Comparison of ENCODE assay signal across 26 cellular contexts in the genomic region with DNA sequence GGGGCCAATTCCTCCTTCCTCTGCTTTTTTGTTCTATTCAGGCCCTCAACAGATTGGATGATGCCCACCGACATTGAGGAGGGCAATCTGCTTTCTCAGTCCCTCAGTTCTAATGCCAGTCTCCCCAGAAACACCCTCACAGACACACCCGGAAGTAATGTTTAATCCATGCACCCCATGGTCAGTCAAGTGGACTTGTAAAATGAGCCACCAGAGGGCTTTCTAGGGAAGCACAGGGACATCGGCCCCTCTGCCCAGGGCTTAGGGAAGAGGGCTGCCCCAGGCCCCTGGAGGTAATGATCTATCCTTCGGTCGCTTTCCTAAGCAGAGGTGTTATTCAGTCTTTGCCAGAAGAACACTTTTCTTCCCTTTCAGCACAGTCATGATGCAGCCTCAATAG.
"Had no signal": no experiment of that assay in that cellular context is flagged by ENCODE, and none has a peak within 500 bp of the region (broad histone marks: within the 10 kb centered on the region; RNA-seq: fewer than 3 reads in every experiment).

No MANE protein-coding gene starts in this region.

- H3K36me3 ChIP-seq: ascending aorta, esophagus muscularis mucosa, left ventricle myocardium inferior, ovary, prostate gland, uterus had no signal

- H3K27me3 Mint-ChIP-seq: stimulated activated naive CD8-positive, alpha-beta T cell treated with anti-CD3 and anti-CD28 coated beads, Interleukin-15, amount 100 ng/mL, for 72 hours had no signal

- ATAC-seq: natural killer cell; stimulated activated memory B cell treated with anti-CD40 and anti-IgM and Interleukin-4, amounts not matched to agents 10 μg/mL and 1 μg/mL and 100 μg/mL, for 72 hours; stimulated activated naive CD8-positive, alpha-beta T cell treated with anti-CD3 and anti-CD28 coated beads, Interleukin-15, amount 100 ng/mL, for 72 hours had no signal

- DNase-seq: activated CD4-positive, alpha-beta T cell treated with anti-CD3 and anti-CD28 coated beads for 48 hours; activated CD4-positive, alpha-beta T cell treated with anti-CD3 and anti-CD28 coated beads, Interleukin-2, amount 50 U/mL, for 48 hours; activated effector memory CD4-positive, alpha-beta T cell treated with anti-CD3 and anti-CD28 coated beads, Interleukin-2, amount 50 U/mL, for 16 hours; activated naive CD4-positive, alpha-beta T cell treated with anti-CD3 and anti-CD28 coated beads for 36 hours; activated naive CD8-positive, alpha-beta T cell treated with anti-CD3 and anti-CD28 coated beads, Interleukin-2, amount 10 ng/mL, durations not matched to agents 7 days and 5 days; caudate nucleus; foreskin melanocyte; left ventricle myocardium inferior; mesendoderm; natural killer cell; ovary; retina; stimulated activated CD4-positive, alpha-beta T cell treated with anti-CD3 and anti-CD28 coated beads, Interleukin-1b, Interleukin-23, amount 100 ng/mL, for 48 hours; stimulated activated CD4-positive, alpha-beta T cell treated with anti-CD3 and anti-CD28 coated beads, Interleukin-4, amount 100 ng/mL, for 4 hours; stimulated activated CD8-positive, alpha-beta memory T cell treated with anti-CD3 and anti-CD28 coated beads, Interleukin-4, amount 100 ng/mL, for 48 hours; stimulated activated naive CD8-positive, alpha-beta T cell treated with anti-CD3 and anti-CD28 coated beads, Interleukin-15, amount 100 ng/mL, for 72 hours; substantia nigra; uterus had no signal

- H3K36me3 Mint-ChIP-seq: activated naive CD8-positive, alpha-beta T cell treated with anti-CD3 and anti-CD28 coated beads, Interleukin-2, amount 10 ng/mL, durations not matched to agents 7 days and 5 days; brain; natural killer cell; stimulated activated memory B cell treated with anti-CD40 and anti-IgM and Interleukin-4, amounts not matched to agents 10 μg/mL and 1 μg/mL and 100 μg/mL, for 72 hours; type B pancreatic cell had no signal

- H3K4me3 ChIP-seq: ascending aorta, esophagus muscularis mucosa, left ventricle myocardium inferior, lung, ovary, prostate gland, smooth muscle cell, uterus had no signal

- H3K27me3 ChIP-seq: ascending aorta, esophagus muscularis mucosa, ovary, uterus had no signal

- H3K27ac Mint-ChIP-seq: activated naive CD4-positive, alpha-beta T cell treated with anti-CD3 and anti-CD28 coated beads for 36 hours; activated naive CD8-positive, alpha-beta T cell treated with anti-CD3 and anti-CD28 coated beads, Interleukin-2, amount 10 ng/mL, durations not matched to agents 7 days and 5 days; natural killer cell; stimulated activated memory B cell treated with anti-CD40 and anti-IgM and Interleukin-4, amounts not matched to agents 10 μg/mL and 1 μg/mL and 100 μg/mL, for 72 hours; stimulated activated naive CD8-positive, alpha-beta T cell treated with anti-CD3 and anti-CD28 coated beads, Interleukin-15, amount 100 ng/mL, for 72 hours; type B pancreatic cell had no signal

- H3K27ac ChIP-seq: ascending aorta, esophagus muscularis mucosa, left ventricle myocardium inferior, ovary, prostate gland, uterus had no signal

- H3K9me3 ChIP-seq: ascending aorta, esophagus muscularis mucosa, left ventricle myocardium inferior, ovary, prostate gland, uterus had no signal

- H3K4me1 Mint-ChIP-seq: natural killer cell; stimulated activated memory B cell treated with anti-CD40 and anti-IgM and Interleukin-4, amounts not matched to agents 10 μg/mL and 1 μg/mL and 100 μg/mL, for 72 hours; stimulated activated naive CD8-positive, alpha-beta T cell treated with anti-CD3 and anti-CD28 coated beads, Interleukin-15, amount 100 ng/mL, for 72 hours had no signal

- H3K4me2 ChIP-seq: smooth muscle cell had no signal

- H3K4me3 Mint-ChIP-seq: activated naive CD4-positive, alpha-beta T cell treated with anti-CD3 and anti-CD28 coated beads for 36 hours; activated naive CD8-positive, alpha-beta T cell treated with anti-CD3 and anti-CD28 coated beads, Interleukin-2, amount 10 ng/mL, durations not matched to agents 7 days and 5 days; brain; natural killer cell; stimulated activated memory B cell treated with anti-CD40 and anti-IgM and Interleukin-4, amounts not matched to agents 10 μg/mL and 1 μg/mL and 100 μg/mL, for 72 hours; stimulated activated naive CD8-positive, alpha-beta T cell treated with anti-CD3 and anti-CD28 coated beads, Interleukin-15, amount 100 ng/mL, for 72 hours; type B pancreatic cell had no signal

- H3K9me3 Mint-ChIP-seq: activated naive CD4-positive, alpha-beta T cell treated with anti-CD3 and anti-CD28 coated beads for 36 hours; activated naive CD8-positive, alpha-beta T cell treated with anti-CD3 and anti-CD28 coated beads, Interleukin-2, amount 10 ng/mL, durations not matched to agents 7 days and 5 days; natural killer cell; stimulated activated memory B cell treated with anti-CD40 and anti-IgM and Interleukin-4, amounts not matched to agents 10 μg/mL and 1 μg/mL and 100 μg/mL, for 72 hours; stimulated activated naive CD8-positive, alpha-beta T cell treated with anti-CD3 and anti-CD28 coated beads, Interleukin-15, amount 100 ng/mL, for 72 hours; type B pancreatic cell had no signal

- H3K4me1 ChIP-seq: ascending aorta, prostate gland, uterus had no signal
